In genomic region chr6:11172501-11173337, GRCh38 we compare ENCODE assay signal across 8 cellular contexts. TPM values are rescaled to one million over a fixed set of nuclear protein-coding genes. Genes with fewer than 3 reads are reported as not detected.
DNase-seq lines count a peak whose midpoint lies in the region; ATAC-seq and TF ChIP-seq lines count a peak whose summit lies in the region.

No MANE protein-coding gene starts in this region.

- peak overlapping the region; percentile 5 for H3K4me3 Mint-ChIP-seq in activated T-cell treated with anti-CD3 and anti-CD28 coated beads, Interleukin-2, amount 50 U/mL, for 4 hours

- peaks cover 9% of the 10 kb centered on the region for H3K4me1 Mint-ChIP-seq in activated T-cell treated with anti-CD3 and anti-CD28 coated beads, Interleukin-2, amount 50 U/mL, for 4 hours (ENCODE audit: low read depth)

- H3K4me1 ChIP-seq in OCI-LY7 (ENCODE audit: insufficient read depth, low read length, poor library complexity, severe bottlenecking) (no peaks in the 10 kb centered on the region), tibial artery (peaks cover 0 to 7% (median 0%) of the 10 kb centered on the region in 4 donors)

- POLR2A ChIA-PET in OCI-LY7 (lab: Charles Lee) = interaction anchor here (2.3 kb wide), 1 partner anchor 324 kb away, joined by 6 read pairs; no protein-coding TSS in a partner anchor

- H3K9me3 Mint-ChIP-seq in activated T-cell treated with anti-CD3 and anti-CD28 coated beads, Interleukin-2, amount 50 U/mL, for 4 hours = no peaks in the 10 kb centered on the region

- CTCF ChIA-PET in OCI-LY7 (lab: Charles Lee; ENCODE audit: unreplicated experiment) = interaction anchor here (1.8 kb wide), 1 partner anchor 324 kb away, joined by 11 read pairs; no protein-coding TSS in a partner anchor

- H3K36me3 ChIP-seq in H7 (replicated peaks; ENCODE audit: control insufficient read depth, insufficient read depth, low read length) = no peaks in the 10 kb centered on the region
- no peaks in the 10 kb centered on the region for H3K36me3 ChIP-seq in OCI-LY7 (ENCODE audit: insufficient read depth, low read length)
- no peaks in the 10 kb centered on the region for H3K36me3 ChIP-seq in tibial artery

- H3K27me3 ChIP-seq in H7 (ENCODE audit: control insufficient read depth, insufficient read depth, low read length) (no peaks in the 10 kb centered on the region), tibial artery (no peaks in the 10 kb centered on the region)

- no peak overlapping the region for H3K4me3 ChIP-seq in H7 (ENCODE audit: insufficient read depth, low read depth, low read length)
- no peak overlapping the region for H3K4me3 ChIP-seq in OCI-LY7 (ENCODE audit: low read depth, low read length, poor library complexity, severe bottlenecking)
- no peak overlapping the region for H3K4me3 ChIP-seq in fibroblast of the aortic adventitia (ENCODE audit: low read depth, low read length)
- no peak overlapping the region for H3K4me3 ChIP-seq in tibial artery

- no peaks in the 10 kb centered on the region for H3K9me2 ChIP-seq in OCI-LY7 (ENCODE audit: insufficient read depth, low read length)

- no peaks in the 10 kb centered on the region for H3K27me3 Mint-ChIP-seq in activated T-cell treated with anti-CD3 and anti-CD28 coated beads, Interleukin-2, amount 50 U/mL, for 4 hours (ENCODE audit: low read depth)

- intact Hi-C loops in OCI-LY7 (cut with micrococcal nuclease; ENCODE audit: unreplicated experiment) (loop anchor here (1.0 to 10.0 kb wide), 4 partner anchors 172 to 402 kb away; no protein-coding TSS in a partner anchor), tibial artery (cut with DNase I; ENCODE audit: low total_unique reads) (loop anchor here (2.0 to 5.0 kb wide), 2 partner anchors 28 to 325 kb away; no protein-coding TSS in a partner anchor)

- H4K20me1 ChIP-seq in OCI-LY7 (ENCODE audit: insufficient read depth, low read length) = no peaks in the 10 kb centered on the region

- DNase-seq in H7 (peak; percentile 72), OCI-LY7 (ENCODE audit: low spot score) (peak; percentile 66), fibroblast of the aortic adventitia (ENCODE audit: low read depth) (peak; percentile 56), omental fat pad (ENCODE audit: low spot score) (peak; percentile 92), tibial artery (peak; percentile 54 to 77), putamen (ENCODE audit: low spot score) (no peak)
- peak; percentile 78 for DNase-seq in activated T-cell treated with anti-CD3 and anti-CD28 coated beads, Interleukin-2, amount 50 U/mL, for 4 hours

- peak; percentile 87 for TF ChIP-seq CTCF in C4-2B (conservative IDR thresholded peaks at IDR 0.05)
- TF ChIP-seq CTCF in OCI-LY7 (conservative IDR thresholded peaks at IDR 0.05; ENCODE audit: low read length) = peak; percentile 94
- TF ChIP-seq CTCF in fibroblast of the aortic adventitia (IDR thresholded peaks at IDR 0.05; ENCODE audit: insufficient read depth, low read length) = peak; percentile 76
- peak in 1 of 3 donors; percentile 51 for TF ChIP-seq CTCF in omental fat pad (IDR thresholded peaks at IDR 0.05)
- TF ChIP-seq CTCF in tibial artery (IDR thresholded peaks at IDR 0.05) = peak; percentile 84 to 86

- no peaks in the 10 kb centered on the region for H3K79me2 ChIP-seq in OCI-LY7 (ENCODE audit: insufficient read depth, low read depth, low read length)

- ATAC-seq in activated T-cell treated with anti-CD3 and anti-CD28 coated beads, Interleukin-2, amount 50 U/mL, for 4 hours = peak in 1 of 2 donors; percentile 72
- ATAC-seq in omental fat pad (ENCODE audit: low FRiP score) = no peak

- no peaks in the 10 kb centered on the region for H3K36me3 Mint-ChIP-seq in activated T-cell treated with anti-CD3 and anti-CD28 coated beads, Interleukin-2, amount 50 U/mL, for 4 hours (ENCODE audit: insufficient read depth)

- H3K27ac ChIP-seq in C4-2B (no peak overlapping the region), OCI-LY7 (ENCODE audit: low read depth, low read length, poor library complexity, severe bottlenecking) (no peak overlapping the region), tibial artery (no peak overlapping the region)

- H3K4me2 ChIP-seq in OCI-LY7 (ENCODE audit: low read length) = no peak overlapping the region

- no peaks in the 10 kb centered on the region for H3K9me3 ChIP-seq in OCI-LY7 (ENCODE audit: low read length)
- H3K9me3 ChIP-seq in tibial artery = no peaks in the 10 kb centered on the region

- no TSS peak for BruUV-seq in OCI-LY7 (replicated peaks; lab: Mats Ljungman, UMichigan)

- no peak overlapping the region for H2AFZ ChIP-seq in OCI-LY7 (ENCODE audit: low read length)

RNA-seq across cellular contexts. Expression of gene NEDD9, which starts 59.7 kb away (rescaled TPM):
- total RNA-seq in H7 (2014; rRNA removed; shearing (Covaris generic)) = 5.0 and 6.5 TPM in 2 replicates
- total RNA-seq in OCI-LY7 (2014; rRNA removed; shearing (Covaris generic)) = 7.4 and 13.0 TPM in 2 replicates
- total RNA-seq in OCI-LY7 (2022) (37.4 and 41.6 TPM in 2 replicates), fibroblast of the aortic adventitia (ENCODE audit: low replicate concordance) (0.33 and 0.36 TPM in 2 replicates), omental fat pad (100 to 1,000 TPM in 2 of 4 donors, 10 to 100 TPM in 2; 77.2 to 196 (median 106) TPM)
- 10 to 100 TPM; 19.1 to 31.6 (median 31.5) TPM for total RNA-seq in activated T-cell treated with anti-CD3 and anti-CD28 coated beads, Interleukin-2, amount 50 U/mL, for 4 hours
